In the genomic region with DNA sequence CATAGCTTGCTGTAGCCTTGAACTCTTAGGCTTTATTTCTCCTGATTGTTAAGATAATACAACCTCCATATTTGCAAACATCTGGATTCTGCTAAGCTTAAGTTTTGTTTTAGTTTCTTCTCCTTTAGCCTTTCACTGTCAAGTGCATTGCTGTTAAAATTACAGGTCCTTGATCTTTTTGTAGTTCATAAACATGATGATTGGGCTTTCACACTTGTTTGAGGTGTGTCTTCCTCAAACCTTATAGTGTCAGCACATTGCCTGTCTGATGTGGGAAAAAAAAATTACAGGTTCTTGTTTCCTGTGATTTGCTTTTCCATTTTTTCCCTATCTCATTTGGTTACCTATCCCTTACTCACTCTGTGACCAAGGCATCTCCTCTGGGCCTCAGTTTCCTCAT, we compare ENCODE assay signal across 17 cellular contexts. TPM values are rescaled to one million over a fixed set of nuclear protein-coding genes. Genes with fewer than 3 reads are reported as not detected.
DNase-seq lines count a peak whose midpoint lies in the region; ATAC-seq and TF ChIP-seq lines count a peak whose summit lies in the region.
"Had no signal": no experiment of that assay in that cellular context is flagged by ENCODE, and none has a peak within 500 bp of the region (broad histone marks: within the 10 kb centered on the region; RNA-seq: fewer than 3 reads in every experiment).

No MANE protein-coding gene starts in this region.

- peak in 3 of 4 experiments; percentile 69 to 86 (median 79) for ATAC-seq in T-cell (replicated peaks in 1 of 4)
- no peak for ATAC-seq in HG02852 (IDR thresholded peaks at IDR 0.05; ENCODE audit: unreplicated experiment)

- DNase-seq in activated CD4-positive, alpha-beta T cell treated with anti-CD3 and anti-CD28 coated beads, Interleukin-2, amount 10 ng/mL, durations not matched to agents 7 days and 5 days: no peak
- DNase-seq in activated CD4-positive, alpha-beta T cell treated with anti-CD3 and anti-CD28 coated beads for 48 hours: no peak
- no peak for DNase-seq in T-cell
- peak; percentile 10 for DNase-seq in central memory CD4-positive, alpha-beta T cell
- no peak for DNase-seq in retina
- DNase-seq in NOMO-1 treated with dmso at 0.1 percent for 144 hours (lab: John Stamatoyannopoulos, UW; ENCODE audit: unreplicated experiment): no peak
- DNase-seq: DMS79, HCEC 1CT, NCI-H1417 treated with DMSO at 0.1 percent for 48 hours, NCI-H2029 treated with DMSO at 0.1 percent for 48 hours, NCI-H510A treated with DMSO at 0.1 percent for 48 hours had no signal

- POLR2A ChIA-PET in activated CD4-positive, alpha-beta T cell treated with anti-CD3 and anti-CD28 coated beads, Interleukin-2, amount 10 ng/mL, durations not matched to agents 7 days and 5 days (lab: Charles Lee): interaction anchor here (0.6 kb wide), 1 partner anchor 1613 kb away, joined by 4 read pairs; no protein-coding TSS in a partner anchor
- POLR2A ChIA-PET in T-cell (lab: Charles Lee): interaction anchor here (1.2 to 1.4 kb wide), 3 partner anchors 9 to 34 kb away, joined by 3 to 4 read pairs (median 3); no protein-coding TSS in a partner anchor

- TF ChIP-seq CTCF in 22Rv1 (IDR thresholded peaks at IDR 0.05): no peak

- no peaks in the 10 kb centered on the region for H3K27me3 Mint-ChIP-seq in activated CD4-positive, alpha-beta T cell treated with anti-CD3 and anti-CD28 coated beads, Interleukin-2, amount 10 ng/mL, durations not matched to agents 7 days and 5 days
- no peaks in the 10 kb centered on the region for H3K27me3 Mint-ChIP-seq in T-cell
- H3K27me3 Mint-ChIP-seq: IgD-negative memory B cell had no signal

- peak overlapping the region; percentile 56 for H3K27ac ChIP-seq in 22Rv1
- H3K27ac ChIP-seq: C4-2B had no signal

- no peak overlapping the region for H3K4me3 Mint-ChIP-seq in activated CD4-positive, alpha-beta T cell treated with anti-CD3 and anti-CD28 coated beads, Interleukin-2, amount 10 ng/mL, durations not matched to agents 7 days and 5 days
- H3K4me3 Mint-ChIP-seq in T-cell: peak overlapping the region in 1 of 3 donors; percentile 5
- H3K4me3 Mint-ChIP-seq: IgD-negative memory B cell had no signal

- H3K36me3 Mint-ChIP-seq in activated CD4-positive, alpha-beta T cell treated with anti-CD3 and anti-CD28 coated beads, Interleukin-2, amount 10 ng/mL, durations not matched to agents 7 days and 5 days (ENCODE audit: low read depth): peaks cover 21% of the 10 kb centered on the region
- H3K36me3 Mint-ChIP-seq in T-cell: peaks cover 43% of the 10 kb centered on the region

- peak overlapping the region; percentile 67 for H3K27ac Mint-ChIP-seq in activated CD4-positive, alpha-beta T cell treated with anti-CD3 and anti-CD28 coated beads, Interleukin-2, amount 10 ng/mL, durations not matched to agents 7 days and 5 days
- peak overlapping the region; percentile 88 to 89 for H3K27ac Mint-ChIP-seq in T-cell
- H3K27ac Mint-ChIP-seq: IgD-negative memory B cell had no signal

- peaks cover 27% of the 10 kb centered on the region for H3K4me1 Mint-ChIP-seq in activated CD4-positive, alpha-beta T cell treated with anti-CD3 and anti-CD28 coated beads, Interleukin-2, amount 10 ng/mL, durations not matched to agents 7 days and 5 days
- H3K4me1 Mint-ChIP-seq in T-cell: peaks cover 37 to 46% (median 43%) of the 10 kb centered on the region in 3 donors

- peaks cover 2% of the 10 kb centered on the region for H3K9me3 Mint-ChIP-seq in activated CD4-positive, alpha-beta T cell treated with anti-CD3 and anti-CD28 coated beads, Interleukin-2, amount 10 ng/mL, durations not matched to agents 7 days and 5 days
- peaks cover 0 to 7% (median 0%) of the 10 kb centered on the region in 3 donors for H3K9me3 Mint-ChIP-seq in T-cell

- CTCF ChIA-PET in activated CD4-positive, alpha-beta T cell treated with anti-CD3 and anti-CD28 coated beads, Interleukin-2, amount 10 ng/mL, durations not matched to agents 7 days and 5 days (lab: Charles Lee): interaction anchor here (0.9 to 1.3 kb wide), 3 partner anchors 9 to 153 kb away, joined by 3 to 4 read pairs (median 3); a partner anchor contains a TSS
- CTCF ChIA-PET in T-cell (lab: Charles Lee): interaction anchor here in 1 of 2 donors (0.9 to 1.2 kb wide), 2 partner anchors 10 to 41 kb away, joined by 3 to 4 read pairs; no protein-coding TSS in a partner anchor

RNA-seq across cellular contexts. Expression of a gene that starts 59.2 kb away (rescaled TPM):
- total RNA-seq in activated CD4-positive, alpha-beta T cell treated with anti-CD3 and anti-CD28 coated beads, Interleukin-2, amount 10 ng/mL, durations not matched to agents 7 days and 5 days: 10 to 100 TPM; 51.2 to 65.9 TPM
- 100 to 1,000 TPM; 134 to 176 (median 158) TPM for total RNA-seq in T-cell
- total RNA-seq: HT1080, LHCN-M2 had no signal
